Comparison of ENCODE assay signal across 1 cellular context in genomic region chr9:18396102-18396728, GRCh38.
TF ChIP-seq lines count a peak whose summit lies in the region.

No MANE protein-coding gene starts in this region.

TF ChIP-seq in GM23338, 12 proteins besides CTCF, POLR2A, EP300 and RAD21 (continued from another document):
- TF ChIP-seq REST (IDR thresholded peaks at IDR 0.05; ENCODE audit: unreplicated experiment) (no peak), ZNF114 (CRISPR knock-in tag; IDR thresholded peaks at IDR 0.05) (no peak)
